8 cellular contexts compared by ENCODE assay signal in the genomic region with DNA sequence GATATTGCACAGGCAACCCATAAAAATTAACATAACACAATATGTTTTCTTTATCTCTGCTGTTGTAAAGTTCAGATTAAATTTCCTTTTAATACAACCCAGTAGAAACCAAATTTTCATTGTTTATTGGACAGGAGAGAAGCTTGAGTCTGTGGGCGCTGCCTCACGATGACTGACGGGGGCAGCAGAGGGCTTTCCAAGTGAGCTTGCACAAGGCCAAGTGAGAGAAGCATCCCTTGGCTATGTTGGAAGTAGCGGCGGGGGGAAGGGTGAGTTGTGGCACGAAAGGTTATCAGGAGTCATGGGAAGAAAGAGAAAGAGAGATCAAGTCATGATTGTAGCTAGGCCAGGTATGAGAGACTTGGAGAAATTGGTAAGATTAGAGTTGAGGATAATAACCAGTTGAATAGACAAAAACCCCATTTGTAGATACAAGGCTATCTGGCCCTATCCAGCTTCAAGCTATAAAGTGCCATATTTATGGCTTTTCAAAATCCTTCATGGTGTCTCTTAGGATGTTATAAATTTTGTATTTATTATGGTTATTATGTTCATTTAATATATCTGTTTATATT.
A peak's percentile ranks its signal among the peaks of the same experiment; 100 is the strongest.
DNase-seq lines count a peak whose midpoint lies in the region; ATAC-seq and TF ChIP-seq lines count a peak whose summit lies in the region.

No MANE protein-coding gene starts in this region.

- intact Hi-C loops in body of pancreas (cut with DNase I): no loop called here

- H3K4me3 ChIP-seq in GM12864 (ENCODE audit: low read depth, low read length) (no peak overlapping the region), body of pancreas (no peak overlapping the region)

- H3K27ac ChIP-seq in body of pancreas: no peak overlapping the region

- peak; percentile 76 for TF ChIP-seq CTCF in GM12864 (IDR thresholded peaks at IDR 0.05; ENCODE audit: low read depth, low read length, missing control alignments)
- peak; percentile 41 to 86 (median 69) for TF ChIP-seq CTCF in body of pancreas (IDR thresholded peaks at IDR 0.05)

- no peaks in the 10 kb centered on the region for H3K4me1 ChIP-seq in body of pancreas

- 8% methylated on average over 6 of the region's 6 CpGs for WGBS in body of pancreas, 2 donors

- ATAC-seq in HG02798 (IDR thresholded peaks at IDR 0.05; ENCODE audit: poor library complexity, unreplicated experiment) (peak; percentile 83), body of pancreas (peak; percentile 78), GM21737 (IDR thresholded peaks at IDR 0.05; ENCODE audit: unreplicated experiment) (no peak)

- H3K9me3 ChIP-seq in body of pancreas: no peaks in the 10 kb centered on the region

- no peaks in the 10 kb centered on the region for H3K36me3 ChIP-seq in body of pancreas (replicated peaks in 1 of 2; ENCODE audit: insufficient read depth in 1 of 2, low read depth in 2 of 2)

- DNase-seq in 8988T (peak; percentile 13), GM12864 (ENCODE audit: low read depth) (peak; percentile 5), NCI-H2171 (lab: John Stamatoyannopoulos, UW) (peak; percentile 25), body of pancreas (peak; percentile 63 to 75 (median 68)), iris pigment epithelial cell (ENCODE audit: low read depth) (peak; percentile 47)
- peak in 2 of 3 experiments; percentile 1 to 35 for DNase-seq in stimulated activated CD4-positive, alpha-beta T cell treated with anti-CD3 and anti-CD28 coated beads, TNF-alpha, amount 100 ng/mL, for 24 hours (ENCODE audit: low read depth in 3 of 3)

- TF ChIP-seq POLR2A in body of pancreas (IDR thresholded peaks at IDR 0.05): no peak

- H3K27me3 ChIP-seq in body of pancreas: no peaks in the 10 kb centered on the region

Comparison
In these comparisons a context has a peak if more than half of its experiments do, and no peak if none do; other contexts are left out.
1. DNase-seq: peak in every context shown above with its lines; median percentile 68 in body of pancreas; 47 in iris pigment epithelial cell; 25 in NCI-H2171; 18 in stimulated activated CD4-positive, alpha-beta T cell treated with anti-CD3 and anti-CD28 coated beads, TNF-alpha, amount 100 ng/mL, for 24 hours; 13 in 8988T; 5 in GM12864.